Comparison of ENCODE assay signal across 8 cellular contexts in the genomic region with DNA sequence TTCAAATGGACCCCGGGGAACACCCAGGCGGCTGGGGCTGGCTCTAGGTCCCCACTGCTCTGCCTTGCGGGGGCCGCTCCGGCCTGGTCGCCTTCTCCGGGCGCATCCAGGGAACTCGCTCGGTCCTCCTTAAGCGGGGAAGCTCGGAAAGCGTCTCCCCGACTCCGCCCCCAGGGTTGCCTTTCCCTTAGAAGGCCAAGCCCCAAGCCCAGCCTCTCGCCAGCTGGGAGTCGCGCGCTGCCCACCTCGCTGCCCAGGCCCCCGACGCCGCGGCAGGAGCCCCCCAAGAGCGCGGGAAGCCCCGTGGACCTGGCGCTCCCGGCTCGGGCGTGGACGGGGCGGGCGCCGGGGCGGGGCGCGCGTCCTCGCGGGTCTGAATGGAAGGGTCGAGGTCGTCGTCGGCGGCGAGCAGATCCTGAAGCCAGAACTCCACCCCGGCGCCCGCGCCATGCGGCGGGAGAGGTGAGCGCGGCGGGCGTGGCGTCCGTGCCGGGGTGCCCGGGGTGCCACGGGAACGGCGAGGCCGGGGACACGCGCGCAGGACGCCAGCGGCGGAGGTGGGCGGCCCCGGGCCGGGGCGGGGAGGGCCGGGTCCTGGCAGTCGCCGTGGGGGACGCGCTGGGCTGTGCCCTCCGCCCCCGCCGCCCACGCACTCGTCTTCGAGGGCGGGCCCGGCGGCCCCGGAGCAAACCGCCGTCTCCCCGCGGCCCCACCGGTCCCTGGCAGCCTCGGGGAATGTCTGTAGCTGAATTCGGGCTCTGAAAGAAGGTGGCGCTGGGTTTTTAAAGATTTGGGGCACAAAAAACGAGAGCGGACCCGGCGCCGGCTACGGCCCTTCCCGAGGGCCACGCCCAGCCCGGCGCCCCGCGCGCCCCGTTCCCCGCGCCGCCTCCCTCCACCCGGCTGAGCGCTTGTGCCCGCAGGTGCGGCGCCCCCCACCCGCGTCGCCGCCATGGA. TPM values are rescaled to one million over a fixed set of nuclear protein-coding genes. Genes with fewer than 3 reads are reported as not detected.
DNase-seq lines count a peak whose midpoint lies in the region; ATAC-seq and TF ChIP-seq lines count a peak whose summit lies in the region.

Gene BOK, plus strand, starts transcription at position 214 of the 957 bp plus-strand sequence. Its CDS starts 739 bp downstream, at position 953.

- TF ChIP-seq EP300 in stomach (IDR thresholded peaks at IDR 0.05), result no peak

- H3K4me1 ChIP-seq in SJSA1 (replicated peaks), result peaks cover 46% of the 10 kb centered on the region
- peaks cover 6% of the 10 kb centered on the region for H3K4me1 ChIP-seq in effector memory CD4-positive, alpha-beta T cell (ENCODE audit: control insufficient read depth, insufficient read depth, low read length, poor library complexity, severe bottlenecking)
- H3K4me1 ChIP-seq in lower lobe of right lung, result peaks cover 37% of the 10 kb centered on the region
- H3K4me1 ChIP-seq in stomach, result peaks cover 33 to 53% (median 47%) of the 10 kb centered on the region in 4 donors

- H3K9me3 ChIP-seq in SJSA1 (replicated peaks) (no peaks in the 10 kb centered on the region), lower lobe of right lung (peaks cover 5% of the 10 kb centered on the region), stomach (peaks cover 0 to 10% (median 4%) of the 10 kb centered on the region in 4 donors)
- H3K9me3 ChIP-seq in effector memory CD4-positive, alpha-beta T cell (ENCODE audit: control insufficient read depth, low read length), result no peaks in the 10 kb centered on the region

- TF ChIP-seq CTCF in lower lobe of right lung (IDR thresholded peaks at IDR 0.05) (no peak), stomach (IDR thresholded peaks at IDR 0.05) (no peak)

- WGBS in stomach, 5 donors, result 1 to 4% (median 2%) methylated on average over 42 to 124 of the region's 124 CpGs

- H3K27ac ChIP-seq in SJSA1 (peak within 1 kb of the TSS; percentile 86), lower lobe of right lung (peak within 1 kb of the TSS; percentile 72), stomach (peak within 1 kb of the TSS; percentile 78 to 91 (median 81))
- H3K27ac ChIP-seq in effector memory CD4-positive, alpha-beta T cell (ENCODE audit: insufficient read depth, low read length, poor library complexity, severe bottlenecking), result no peak within 1 kb of the TSS

- H3K27me3 ChIP-seq in SJSA1 (replicated peaks), result no peaks in the 10 kb centered on the region
- H3K27me3 ChIP-seq in effector memory CD4-positive, alpha-beta T cell (replicated peaks; ENCODE audit: control insufficient read depth, insufficient read depth, low read length, poor library complexity, severe bottlenecking), result peaks cover 16% of the 10 kb centered on the region
- peaks cover 4% of the 10 kb centered on the region for H3K27me3 ChIP-seq in lower lobe of right lung (ENCODE audit: low read depth)
- H3K27me3 ChIP-seq in stomach, result peaks cover 0 to 30% (median 0%) of the 10 kb centered on the region in 3 donors

- peak; percentile 67 to 74 for ATAC-seq in lower lobe of right lung
- ATAC-seq in GM21528 (IDR thresholded peaks at IDR 0.05; ENCODE audit: low FRiP score, unreplicated experiment), result no peak
- no peak for ATAC-seq in GM18873 (IDR thresholded peaks at IDR 0.05; ENCODE audit: low FRiP score, unreplicated experiment)

- DNase-seq in stimulated activated CD4-positive, alpha-beta T cell treated with anti-CD3 and anti-CD28 coated beads, Interleukin-15, amount 100 ng/mL, for 24 hours, result peak; percentile 25
- DNase-seq in stimulated activated CD4-positive, alpha-beta T cell treated with anti-CD3 and anti-CD28 coated beads, Interleukin-4, amount 100 ng/mL, for 24 hours, result no peak
- peak; percentile 85 to 94 for DNase-seq in SJSA1 (ENCODE audit: low read depth in 1 of 2, low spot score in 2 of 2)
- no peak for DNase-seq in effector memory CD4-positive, alpha-beta T cell
- DNase-seq in lower lobe of right lung, result peak; percentile 85
- peak; percentile 73 for DNase-seq in stomach

- peak within 1 kb of the TSS; percentile 81 for H3K4me3 ChIP-seq in SJSA1
- peak within 1 kb of the TSS; percentile 37 for H3K4me3 ChIP-seq in effector memory CD4-positive, alpha-beta T cell (ENCODE audit: insufficient read depth, low read depth, low read length, poor library complexity, severe bottlenecking)
- peak within 1 kb of the TSS; percentile 80 for H3K4me3 ChIP-seq in lower lobe of right lung
- peak within 1 kb of the TSS; percentile 75 to 87 (median 82) for H3K4me3 ChIP-seq in stomach

- H3K36me3 ChIP-seq in SJSA1, result peaks cover 64% of the 10 kb centered on the region
- H3K36me3 ChIP-seq in effector memory CD4-positive, alpha-beta T cell (ENCODE audit: control insufficient read depth, insufficient read depth, low read length), result no peaks in the 10 kb centered on the region
- H3K36me3 ChIP-seq in lower lobe of right lung, result peaks cover 6% of the 10 kb centered on the region
- peaks cover 4 to 17% (median 14%) of the 10 kb centered on the region in 4 donors for H3K36me3 ChIP-seq in stomach

- TF ChIP-seq POLR2A in stomach (IDR thresholded peaks at IDR 0.05), result no peak

- intact Hi-C loops in lower lobe of right lung (cut with DNase I) (no loop called here), stomach (cut with DNase I; ENCODE audit: low total_unique reads) (no loop called here)

RNA-seq across cellular contexts. Expression of gene BOK, which starts in this region (rescaled TPM):
- 337 and 338 TPM in 2 replicates for total RNA-seq in SJSA1 (2014; rRNA removed; shearing (Covaris generic))
- 44.2 TPM for total RNA-seq in lower lobe of right lung
- 100 to 1,000 TPM in 1 of 5 donors, 10 to 100 TPM in 4; 13.0 to 112 (median 69.4) TPM for total RNA-seq in stomach
- polyA plus RNA-seq in stomach, result 10 to 100 TPM; 14.7 to 31.0 (median 21.6) TPM

Comparison
In these comparisons a context has a peak if more than half of its experiments do, and no peak if none do; other contexts are left out.
1. DNase-seq: peak in stimulated activated CD4-positive, alpha-beta T cell treated with anti-CD3 and anti-CD28 coated beads, Interleukin-15, amount 100 ng/mL, for 24 hours (single experiment), SJSA1 (2 of 2), lower lobe of right lung (single experiment) and stomach (single experiment); none in stimulated activated CD4-positive, alpha-beta T cell treated with anti-CD3 and anti-CD28 coated beads, Interleukin-4, amount 100 ng/mL, for 24 hours (single experiment) and effector memory CD4-positive, alpha-beta T cell (0 of 3).
2. ATAC-seq: peak in lower lobe of right lung (2 of 2); none in GM21528 (single experiment) and GM18873 (single experiment).
3. Peak in every context shown above with its lines, with median percentiles within 50 percentile points of each other: H3K4me3 ChIP-seq.